In genomic region chr10:87008303-87008702, GRCh38 we compare ENCODE assay signal across 12 cellular contexts. TPM values are rescaled to one million over a fixed set of nuclear protein-coding genes. Genes with fewer than 3 reads are reported as not detected.
"Had no signal": no experiment of that assay in that cellular context is flagged by ENCODE, and none has a peak within 500 bp of the region (broad histone marks: within the 10 kb centered on the region; RNA-seq: fewer than 3 reads in every experiment).

No MANE protein-coding gene starts in this region.

RNA-seq across cellular contexts. Expression of gene FAM25A, which starts 11.8 kb away (rescaled TPM):
- total RNA-seq: activated CD4-positive, alpha-beta T cell treated with anti-CD3 and anti-CD28 coated beads for 36 hours; activated CD4-positive, alpha-beta T cell treated with anti-CD3 and anti-CD28 coated beads, Interleukin-2, amount 10 ng/mL, durations not matched to agents 7 days and 5 days; activated CD8-positive, alpha-beta T cell treated with anti-CD3 and anti-CD28 coated beads, Interleukin-2, amount 10 ng/mL, durations not matched to agents 7 days and 5 days; activated naive CD8-positive, alpha-beta T cell treated with anti-CD3 and anti-CD28 coated beads, Interleukin-2, amount 10 ng/mL, durations not matched to agents 7 days and 5 days; activated T-helper 2 cell treated with anti-CD3 and anti-CD28 coated beads, Interferon-gamma antibody, Interleukin-2, Interleukin-4, amounts not matched to agents 10 μg/mL and 5 μg/mL and 100 μg/mL, durations not matched to agents 14 hours and 24 hours and 36 hours; ascending aorta; cardiac septum; OCI-LY7; SJSA1; WTC11 had no signal
- polyA plus RNA-seq: adipose tissue, SK-N-SH had no signal

RNA-seq across cellular contexts. Expression of gene ADIRF, which starts 40.0 kb away (rescaled TPM):
- total RNA-seq: activated CD4-positive, alpha-beta T cell treated with anti-CD3 and anti-CD28 coated beads for 36 hours; activated CD4-positive, alpha-beta T cell treated with anti-CD3 and anti-CD28 coated beads, Interleukin-2, amount 10 ng/mL, durations not matched to agents 7 days and 5 days; activated CD8-positive, alpha-beta T cell treated with anti-CD3 and anti-CD28 coated beads, Interleukin-2, amount 10 ng/mL, durations not matched to agents 7 days and 5 days; activated naive CD8-positive, alpha-beta T cell treated with anti-CD3 and anti-CD28 coated beads, Interleukin-2, amount 10 ng/mL, durations not matched to agents 7 days and 5 days; activated T-helper 2 cell treated with anti-CD3 and anti-CD28 coated beads, Interferon-gamma antibody, Interleukin-2, Interleukin-4, amounts not matched to agents 10 μg/mL and 5 μg/mL and 100 μg/mL, durations not matched to agents 14 hours and 24 hours and 36 hours; OCI-LY7; SJSA1 had no signal
- polyA plus RNA-seq: SK-N-SH had no signal

RNA-seq across cellular contexts. Expression of gene SNCG, which starts 49.9 kb away (rescaled TPM):
- total RNA-seq: activated CD4-positive, alpha-beta T cell treated with anti-CD3 and anti-CD28 coated beads for 36 hours; activated CD4-positive, alpha-beta T cell treated with anti-CD3 and anti-CD28 coated beads, Interleukin-2, amount 10 ng/mL, durations not matched to agents 7 days and 5 days; activated CD8-positive, alpha-beta T cell treated with anti-CD3 and anti-CD28 coated beads, Interleukin-2, amount 10 ng/mL, durations not matched to agents 7 days and 5 days; activated naive CD8-positive, alpha-beta T cell treated with anti-CD3 and anti-CD28 coated beads, Interleukin-2, amount 10 ng/mL, durations not matched to agents 7 days and 5 days; activated T-helper 2 cell treated with anti-CD3 and anti-CD28 coated beads, Interferon-gamma antibody, Interleukin-2, Interleukin-4, amounts not matched to agents 10 μg/mL and 5 μg/mL and 100 μg/mL, durations not matched to agents 14 hours and 24 hours and 36 hours; OCI-LY7 had no signal

RNA-seq across cellular contexts. Expression of gene MMRN2, which starts 50.9 kb away (rescaled TPM):
- total RNA-seq: activated CD4-positive, alpha-beta T cell treated with anti-CD3 and anti-CD28 coated beads for 36 hours; activated CD4-positive, alpha-beta T cell treated with anti-CD3 and anti-CD28 coated beads, Interleukin-2, amount 10 ng/mL, durations not matched to agents 7 days and 5 days; activated CD8-positive, alpha-beta T cell treated with anti-CD3 and anti-CD28 coated beads, Interleukin-2, amount 10 ng/mL, durations not matched to agents 7 days and 5 days; activated naive CD8-positive, alpha-beta T cell treated with anti-CD3 and anti-CD28 coated beads, Interleukin-2, amount 10 ng/mL, durations not matched to agents 7 days and 5 days; activated T-helper 2 cell treated with anti-CD3 and anti-CD28 coated beads, Interferon-gamma antibody, Interleukin-2, Interleukin-4, amounts not matched to agents 10 μg/mL and 5 μg/mL and 100 μg/mL, durations not matched to agents 14 hours and 24 hours and 36 hours; OCI-LY7 had no signal
